Comparison of ENCODE assay signal across 24 cellular contexts in the genomic region with DNA sequence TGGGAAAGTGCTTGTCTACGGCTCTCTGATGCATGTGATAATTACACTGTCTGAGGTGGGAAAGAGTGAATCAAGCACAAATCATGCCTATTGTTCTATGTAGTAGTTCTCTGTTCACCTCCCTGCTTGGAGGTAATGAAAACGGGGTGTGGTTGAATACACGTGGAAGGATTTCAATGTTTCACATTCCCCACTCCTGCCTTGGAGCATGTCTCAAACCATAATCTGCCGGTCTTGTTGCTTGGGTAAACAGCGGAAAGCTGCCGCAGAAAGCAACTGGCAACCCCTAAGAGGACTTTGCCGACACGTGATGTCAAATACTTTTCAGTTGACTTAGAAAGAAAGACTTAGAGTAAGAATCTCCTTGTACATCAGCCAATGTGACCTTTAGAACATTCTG.
A peak's percentile ranks its signal among the peaks of the same experiment; 100 is the strongest.
DNase-seq lines count a peak whose midpoint lies in the region; ATAC-seq, FAIRE-seq and TF ChIP-seq lines count a peak whose summit lies in the region.
"Had no signal": no experiment of that assay in that cellular context is flagged by ENCODE, and none has a peak within 500 bp of the region (broad histone marks: within the 10 kb centered on the region; RNA-seq: fewer than 3 reads in every experiment).

No MANE protein-coding gene starts in this region.

- ATAC-seq in esophagus mucosa (peak; percentile 62), left lung (peak; percentile 79)
- ATAC-seq: SK-N-SH treated with all-trans-retinoic acid at 6 μM for 48 hours had no signal

- H3K4me1 Mint-ChIP-seq in HFFc6 (ENCODE audit: low read depth) = peaks cover 7% of the 10 kb centered on the region
- H3K4me1 Mint-ChIP-seq: CD4-positive, CD25-positive, alpha-beta regulatory T cell; H9 had no signal

- no peaks in the 10 kb centered on the region for H3K27me3 ChIP-seq in left lung

- TF ChIP-seq POLR2A in GM12892 (IDR thresholded peaks at IDR 0.05; ENCODE audit: low read depth, low read length) = no peak

- peaks cover 0 to 2% of the 10 kb centered on the region in 2 donors for H3K4me1 ChIP-seq in left lung
- H3K4me1 ChIP-seq: BE2C had no signal

- no peak overlapping the region for H3K27ac ChIP-seq in left lung

- H3K27me3 Mint-ChIP-seq in HFFc6 (ENCODE audit: insufficient read depth) = peaks cover 2% of the 10 kb centered on the region

- no peak for TF ChIP-seq CTCF in left lung (IDR thresholded peaks at IDR 0.05)
- TF ChIP-seq CTCF in HFFc6 (IDR thresholded peaks at IDR 0.05) = no peak
- no peak for TF ChIP-seq CTCF in GM20000 (IDR thresholded peaks at IDR 0.05; ENCODE audit: extremely low read depth, missing control alignments)

- peaks cover 11% of the 10 kb centered on the region for H3K36me3 Mint-ChIP-seq in HFFc6 (ENCODE audit: low read depth)
- H3K36me3 Mint-ChIP-seq: CD4-positive, CD25-positive, alpha-beta regulatory T cell had no signal

- FAIRE-seq in HTR-8/SVneo (lab: Jason Lieb, UNC) (peak; percentile 64), GM12892 (lab: Jason Lieb, UNC) (no peak)
- FAIRE-seq: G401.6 had no signal

- H3K4me3 Mint-ChIP-seq in HFFc6 = no peak overlapping the region
- H3K4me3 Mint-ChIP-seq: CD4-positive, CD25-positive, alpha-beta regulatory T cell; H9 had no signal

- intact Hi-C loops in left lung (cut with DNase I) = no loop called here

- H3K27ac Mint-ChIP-seq in HFFc6 = no peak overlapping the region
- H3K27ac Mint-ChIP-seq: CD4-positive, CD25-positive, alpha-beta regulatory T cell had no signal

- H3K9me3 ChIP-seq in left lung = no peaks in the 10 kb centered on the region
- H3K9me3 ChIP-seq: BE2C had no signal

- no peaks in the 10 kb centered on the region for H3K36me3 ChIP-seq in left lung
- H3K36me3 ChIP-seq: BE2C had no signal

- DNase-seq in HTR-8/SVneo (ENCODE audit: insufficient read length, low spot score) (no peak), left lung (no peak), GM12892 (ENCODE audit: insufficient read length) (no peak), activated gamma-delta T cell (lab: John Stamatoyannopoulos, UW) (no peak), HFFc6 (no peak), GM20000 (ENCODE audit: low spot score) (no peak)
- DNase-seq: ACHN; BE2C; CD4-positive, CD25-positive, alpha-beta regulatory T cell; COR-L47; DMS 273 treated with DMSO at 0.1 percent for 48 hours; DND-41; H9; KBM-7; NCI-H1417; NCI-H187 treated with DMSO at 0.1 percent for 48 hours; NCI-H226; NCI-H524; NCI-H82; OCI-M1; SHP77 had no signal

- no peak overlapping the region for H3K4me3 ChIP-seq in left lung

- peaks cover 9% of the 10 kb centered on the region; the same call in 1 of the 2 replicates for H3K9me3 Mint-ChIP-seq in HFFc6
